ENCODE assay signal across 9 cellular contexts in the genomic region with DNA sequence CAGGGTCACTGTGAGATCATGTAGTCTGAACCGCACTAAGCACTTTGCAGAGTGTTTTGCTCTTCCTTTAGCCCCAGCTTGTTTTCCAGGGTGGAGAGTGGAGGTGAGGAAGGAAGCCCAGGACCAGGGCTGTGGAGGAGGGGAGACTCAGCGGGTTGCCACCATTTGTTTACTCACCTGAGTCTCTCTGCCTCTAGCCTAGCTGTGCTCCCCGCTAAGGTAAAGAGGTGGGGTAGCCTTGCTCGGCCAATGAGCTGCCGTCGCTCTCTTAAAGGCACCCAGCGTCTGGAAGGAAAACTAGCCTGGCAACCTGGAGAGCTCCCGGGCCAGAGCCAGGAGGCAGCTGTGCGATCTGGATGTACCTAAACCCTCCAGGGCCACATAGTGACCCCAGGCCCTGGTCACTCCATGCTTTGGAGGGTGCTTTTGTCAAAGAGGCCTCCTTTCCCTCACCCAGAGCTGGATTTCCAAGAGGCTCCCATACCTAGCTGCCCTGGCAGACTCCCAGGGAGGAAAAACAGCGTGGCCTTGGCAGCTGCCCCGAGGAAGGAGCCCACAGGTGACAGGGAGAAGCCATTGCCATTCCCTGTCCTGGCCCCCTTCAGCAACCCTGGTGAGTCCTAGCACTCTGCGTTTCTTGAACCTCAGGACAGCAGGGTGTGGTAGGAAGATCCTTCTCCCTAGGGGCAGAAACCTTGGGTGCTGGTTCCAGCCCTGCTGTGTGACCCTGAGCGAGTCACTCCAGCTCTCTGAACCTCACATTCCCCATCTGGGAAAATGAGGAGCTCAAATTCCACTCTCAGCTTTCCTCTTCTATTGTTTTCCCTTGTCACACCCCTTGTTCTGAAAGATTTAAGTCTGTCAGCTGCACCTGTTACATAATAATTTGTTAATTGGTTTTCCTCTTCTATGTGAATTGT. TPM values are rescaled to one million over a fixed set of nuclear protein-coding genes. Genes with fewer than 3 reads are reported as not detected.
DNase-seq lines count a peak whose midpoint lies in the region; ATAC-seq, FAIRE-seq and TF ChIP-seq lines count a peak whose summit lies in the region.
"Had no signal": no experiment of that assay in that cellular context is flagged by ENCODE, and none has a peak within 500 bp of the region (broad histone marks: within the 10 kb centered on the region; RNA-seq: fewer than 3 reads in every experiment).

No MANE protein-coding gene starts in this region.

- H3K36me3 ChIP-seq in bronchial epithelial cell (ENCODE audit: control insufficient read depth, insufficient read depth, low read length) (no peaks in the 10 kb centered on the region), smooth muscle cell (ENCODE audit: low read depth) (no peaks in the 10 kb centered on the region)

- H3K27ac ChIP-seq in smooth muscle cell (ENCODE audit: low read depth), result no peak overlapping the region

- FAIRE-seq in bronchial epithelial cell (lab: Jason Lieb, UNC), result no peak

- H3K4me1 Mint-ChIP-seq in activated CD4-positive, alpha-beta T cell treated with anti-CD3 and anti-CD28 coated beads for 36 hours, result peaks cover 5% of the 10 kb centered on the region
- H3K4me1 Mint-ChIP-seq in stimulated activated naive CD8-positive, alpha-beta T cell treated with anti-CD3 and anti-CD28 coated beads, Interleukin-15, amount 100 ng/mL, for 72 hours, result peaks cover 9% of the 10 kb centered on the region

- no peaks in the 10 kb centered on the region for H4K20me1 ChIP-seq in smooth muscle cell (ENCODE audit: low read depth)

- WGBS in smooth muscle cell (ENCODE audit: low lambda C conversion rate), result 48% methylated on average over 13 of the region's 13 CpGs

- no peaks in the 10 kb centered on the region for H3K79me2 ChIP-seq in smooth muscle cell (ENCODE audit: low read depth)

- peak overlapping the region; percentile 13 for H3K4me3 ChIP-seq in bronchial epithelial cell (ENCODE audit: low read depth, low read length)
- H3K4me3 ChIP-seq in smooth muscle cell, result no peak overlapping the region

- intact Hi-C loops in activated CD4-positive, alpha-beta T cell treated with anti-CD3 and anti-CD28 coated beads for 36 hours (cut with DNase I, micrococcal nuclease), result no loop called here

- no peak overlapping the region for H3K4me2 ChIP-seq in smooth muscle cell

- no peaks in the 10 kb centered on the region for H3F3A ChIP-seq in smooth muscle cell (ENCODE audit: low read depth)

- no peak overlapping the region for H3K9ac ChIP-seq in smooth muscle cell (ENCODE audit: low read depth)

- no peak overlapping the region for H2AFZ ChIP-seq in smooth muscle cell (ENCODE audit: low read depth)

- CTCF ChIA-PET in activated CD4-positive, alpha-beta T cell treated with anti-CD3 and anti-CD28 coated beads for 36 hours (lab: Charles Lee), result interaction anchor here (1.6 kb wide), 1 partner anchor 16 kb away, joined by 3 read pairs; no protein-coding TSS in a partner anchor

- TF ChIP-seq CTCF in bronchial epithelial cell (IDR thresholded peaks at IDR 0.05; ENCODE audit: insufficient read depth, low read length, severe bottlenecking) (no peak), smooth muscle cell (IDR thresholded peaks at IDR 0.05; ENCODE audit: borderline replicate concordance, insufficient read depth, poor library complexity, severe bottlenecking) (no peak)

- H3K9me3 ChIP-seq in smooth muscle cell (replicated peaks; ENCODE audit: low read depth), result no peaks in the 10 kb centered on the region

- H3K36me3 Mint-ChIP-seq in activated CD4-positive, alpha-beta T cell treated with anti-CD3 and anti-CD28 coated beads for 36 hours (ENCODE audit: low read depth), result no peaks in the 10 kb centered on the region
- H3K36me3 Mint-ChIP-seq: naive thymus-derived CD4-positive, alpha-beta T cell had no signal

- POLR2A ChIA-PET in activated CD4-positive, alpha-beta T cell treated with anti-CD3 and anti-CD28 coated beads for 36 hours (lab: Charles Lee), result no interaction called here

- no peak overlapping the region for H3K4me3 Mint-ChIP-seq in activated CD4-positive, alpha-beta T cell treated with anti-CD3 and anti-CD28 coated beads for 36 hours
- no peak overlapping the region for H3K4me3 Mint-ChIP-seq in stimulated activated naive CD8-positive, alpha-beta T cell treated with anti-CD3 and anti-CD28 coated beads, Interleukin-15, amount 100 ng/mL, for 72 hours
- H3K4me3 Mint-ChIP-seq: naive thymus-derived CD4-positive, alpha-beta T cell had no signal

- H3K27me3 ChIP-seq in bronchial epithelial cell (ENCODE audit: control insufficient read depth, insufficient read depth, low read length), result no peaks in the 10 kb centered on the region
- no peaks in the 10 kb centered on the region for H3K27me3 ChIP-seq in smooth muscle cell (ENCODE audit: low read depth)

- no peaks in the 10 kb centered on the region for H3K27me3 Mint-ChIP-seq in activated CD4-positive, alpha-beta T cell treated with anti-CD3 and anti-CD28 coated beads for 36 hours
- no peaks in the 10 kb centered on the region for H3K27me3 Mint-ChIP-seq in stimulated activated naive CD8-positive, alpha-beta T cell treated with anti-CD3 and anti-CD28 coated beads, Interleukin-15, amount 100 ng/mL, for 72 hours
- H3K27me3 Mint-ChIP-seq: naive thymus-derived CD4-positive, alpha-beta T cell had no signal

- DNase-seq in DMS53 (lab: John Stamatoyannopoulos, UW) (peak; percentile 90), NCI-H146 treated with DMSO at 0.1 percent for 48 hours (lab: John Stamatoyannopoulos, UW; ENCODE audit: unreplicated experiment) (peak; percentile 54), bronchial epithelial cell (ENCODE audit: low read depth) (peak; percentile 72), mesenteric fat pad (ENCODE audit: low spot score) (peak; percentile 81), smooth muscle cell (lab: John Stamatoyannopoulos, UW; ENCODE audit: unreplicated experiment) (no peak), dedifferentiated amniotic fluid mesenchymal stem cell (ENCODE audit: extremely low spot score) (no peak)
- DNase-seq in activated CD4-positive, alpha-beta T cell treated with anti-CD3 and anti-CD28 coated beads for 36 hours, result no peak
- no peak for DNase-seq in stimulated activated naive CD8-positive, alpha-beta T cell treated with anti-CD3 and anti-CD28 coated beads, Interleukin-15, amount 100 ng/mL, for 72 hours
- DNase-seq: naive thymus-derived CD4-positive, alpha-beta T cell had no signal

- H3K4me1 ChIP-seq in smooth muscle cell (ENCODE audit: low read depth), result peaks cover 3% of the 10 kb centered on the region

- H3K9me3 Mint-ChIP-seq in activated CD4-positive, alpha-beta T cell treated with anti-CD3 and anti-CD28 coated beads for 36 hours (ENCODE audit: low read depth), result no peaks in the 10 kb centered on the region
- H3K9me3 Mint-ChIP-seq in stimulated activated naive CD8-positive, alpha-beta T cell treated with anti-CD3 and anti-CD28 coated beads, Interleukin-15, amount 100 ng/mL, for 72 hours, result no peaks in the 10 kb centered on the region
- H3K9me3 Mint-ChIP-seq: naive thymus-derived CD4-positive, alpha-beta T cell had no signal

- H3K27ac Mint-ChIP-seq in activated CD4-positive, alpha-beta T cell treated with anti-CD3 and anti-CD28 coated beads for 36 hours, result no peak overlapping the region
- peak overlapping the region in 1 of 2 donors; percentile 27 for H3K27ac Mint-ChIP-seq in stimulated activated naive CD8-positive, alpha-beta T cell treated with anti-CD3 and anti-CD28 coated beads, Interleukin-15, amount 100 ng/mL, for 72 hours

- ATAC-seq in activated CD4-positive, alpha-beta T cell treated with anti-CD3 and anti-CD28 coated beads for 36 hours, result no peak
- ATAC-seq in stimulated activated naive CD8-positive, alpha-beta T cell treated with anti-CD3 and anti-CD28 coated beads, Interleukin-15, amount 100 ng/mL, for 72 hours, result no peak
- ATAC-seq: naive thymus-derived CD4-positive, alpha-beta T cell had no signal

RNA-seq across cellular contexts. Expression of a gene that starts 42.4 kb away (rescaled TPM):
- total RNA-seq in bronchial epithelial cell (42.6 and 44.7 TPM in 2 replicates), mesenteric fat pad (202 TPM), smooth muscle cell (44.1 and 44.9 TPM in 2 replicates)
- polyA plus RNA-seq in smooth muscle cell, result 31.3 and 47.4 TPM in 2 replicates
- total RNA-seq in activated CD4-positive, alpha-beta T cell treated with anti-CD3 and anti-CD28 coated beads for 36 hours, result 100 to 1,000 TPM; 225 to 339 TPM

Comparison
In these comparisons a context has a peak if more than half of its experiments do, and no peak if none do; other contexts are left out.
1. DNase-seq: peak in DMS53 (single experiment), NCI-H146 treated with DMSO at 0.1 percent for 48 hours (single experiment), bronchial epithelial cell (single experiment) and mesenteric fat pad (single experiment); none in smooth muscle cell (single experiment), activated CD4-positive, alpha-beta T cell treated with anti-CD3 and anti-CD28 coated beads for 36 hours (single experiment), stimulated activated naive CD8-positive, alpha-beta T cell treated with anti-CD3 and anti-CD28 coated beads, Interleukin-15, amount 100 ng/mL, for 72 hours (0 of 2) and dedifferentiated amniotic fluid mesenchymal stem cell (single experiment).